Comparison of ENCODE assay signal across 1 cellular context in the genomic region with DNA sequence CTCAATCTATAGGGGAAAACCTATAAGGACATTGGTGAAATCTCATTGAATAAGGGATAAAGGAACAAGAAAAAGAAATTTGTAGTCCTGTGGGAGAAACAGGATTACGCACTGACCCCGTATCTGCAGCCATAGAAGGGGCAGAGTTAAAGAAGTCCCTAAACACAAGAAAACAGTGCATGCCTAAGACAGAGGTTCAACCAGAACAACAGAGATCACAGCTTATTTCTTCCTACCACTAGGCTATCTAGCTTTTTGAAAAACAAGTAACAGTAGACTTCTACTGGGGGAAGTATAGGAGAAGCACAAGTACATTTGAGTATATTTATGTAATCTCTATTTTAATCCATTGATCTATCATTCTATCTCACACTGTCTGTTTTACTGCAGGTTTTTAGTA.
TF ChIP-seq lines count a peak whose summit lies in the region.

No MANE protein-coding gene starts in this region.

TF ChIP-seq in HepG2, 621 proteins besides CTCF, POLR2A, EP300 and RAD21 (continued from another document):
- TF ChIP-seq, protein P1, sequence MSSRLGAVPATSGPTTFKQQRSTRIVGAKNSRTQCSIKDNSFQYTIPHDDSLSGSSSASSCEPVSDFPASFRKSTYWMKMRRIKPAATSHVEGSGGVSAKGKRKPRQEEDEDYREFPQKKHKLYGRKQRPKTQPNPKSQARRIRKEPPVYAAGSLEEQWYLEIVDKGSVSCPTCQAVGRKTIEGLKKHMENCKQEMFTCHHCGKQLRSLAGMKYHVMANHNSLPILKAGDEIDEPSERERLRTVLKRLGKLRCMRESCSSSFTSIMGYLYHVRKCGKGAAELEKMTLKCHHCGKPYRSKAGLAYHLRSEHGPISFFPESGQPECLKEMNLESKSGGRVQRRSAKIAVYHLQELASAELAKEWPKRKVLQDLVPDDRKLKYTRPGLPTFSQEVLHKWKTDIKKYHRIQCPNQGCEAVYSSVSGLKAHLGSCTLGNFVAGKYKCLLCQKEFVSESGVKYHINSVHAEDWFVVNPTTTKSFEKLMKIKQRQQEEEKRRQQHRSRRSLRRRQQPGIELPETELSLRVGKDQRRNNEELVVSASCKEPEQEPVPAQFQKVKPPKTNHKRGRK (CRISPR knock-in tag; IDR thresholded peaks at IDR 0.05): no peak
- TF ChIP-seq, protein P2, sequence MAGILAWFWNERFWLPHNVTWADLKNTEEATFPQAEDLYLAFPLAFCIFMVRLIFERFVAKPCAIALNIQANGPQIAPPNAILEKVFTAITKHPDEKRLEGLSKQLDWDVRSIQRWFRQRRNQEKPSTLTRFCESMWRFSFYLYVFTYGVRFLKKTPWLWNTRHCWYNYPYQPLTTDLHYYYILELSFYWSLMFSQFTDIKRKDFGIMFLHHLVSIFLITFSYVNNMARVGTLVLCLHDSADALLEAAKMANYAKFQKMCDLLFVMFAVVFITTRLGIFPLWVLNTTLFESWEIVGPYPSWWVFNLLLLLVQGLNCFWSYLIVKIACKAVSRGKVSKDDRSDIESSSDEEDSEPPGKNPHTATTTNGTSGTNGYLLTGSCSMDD (CRISPR knock-in tag; IDR thresholded peaks at IDR 0.05): no peak
- TF ChIP-seq ZNF598 (CRISPR knock-in tag; IDR thresholded peaks at IDR 0.05; ENCODE audit: borderline replicate concordance): no peak
